ENCODE assay signal across 1 cellular context in the genomic region with DNA sequence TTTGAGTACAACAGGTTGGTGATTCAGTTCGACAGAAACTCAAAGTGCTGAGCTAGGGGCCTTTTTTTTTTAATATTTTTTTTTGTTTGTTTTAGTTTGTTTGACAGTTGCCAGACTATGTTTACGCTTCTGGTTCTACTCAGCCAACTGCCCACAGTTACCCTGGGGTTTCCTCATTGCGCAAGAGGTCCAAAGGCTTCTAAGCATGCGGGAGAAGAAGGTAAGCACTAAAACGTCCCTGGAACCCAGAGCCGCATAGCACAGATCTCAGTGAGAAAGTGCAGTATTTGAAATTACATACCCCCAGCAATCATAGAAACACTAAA.
A peak's percentile ranks its signal among the peaks of the same experiment; 100 is the strongest.
TF ChIP-seq lines count a peak whose summit lies in the region.

No MANE protein-coding gene starts in this region.

TF ChIP-seq in liver, 16 proteins besides CTCF, POLR2A, EP300 and RAD21 (continued from another document):
- TF ChIP-seq, protein P1, sequence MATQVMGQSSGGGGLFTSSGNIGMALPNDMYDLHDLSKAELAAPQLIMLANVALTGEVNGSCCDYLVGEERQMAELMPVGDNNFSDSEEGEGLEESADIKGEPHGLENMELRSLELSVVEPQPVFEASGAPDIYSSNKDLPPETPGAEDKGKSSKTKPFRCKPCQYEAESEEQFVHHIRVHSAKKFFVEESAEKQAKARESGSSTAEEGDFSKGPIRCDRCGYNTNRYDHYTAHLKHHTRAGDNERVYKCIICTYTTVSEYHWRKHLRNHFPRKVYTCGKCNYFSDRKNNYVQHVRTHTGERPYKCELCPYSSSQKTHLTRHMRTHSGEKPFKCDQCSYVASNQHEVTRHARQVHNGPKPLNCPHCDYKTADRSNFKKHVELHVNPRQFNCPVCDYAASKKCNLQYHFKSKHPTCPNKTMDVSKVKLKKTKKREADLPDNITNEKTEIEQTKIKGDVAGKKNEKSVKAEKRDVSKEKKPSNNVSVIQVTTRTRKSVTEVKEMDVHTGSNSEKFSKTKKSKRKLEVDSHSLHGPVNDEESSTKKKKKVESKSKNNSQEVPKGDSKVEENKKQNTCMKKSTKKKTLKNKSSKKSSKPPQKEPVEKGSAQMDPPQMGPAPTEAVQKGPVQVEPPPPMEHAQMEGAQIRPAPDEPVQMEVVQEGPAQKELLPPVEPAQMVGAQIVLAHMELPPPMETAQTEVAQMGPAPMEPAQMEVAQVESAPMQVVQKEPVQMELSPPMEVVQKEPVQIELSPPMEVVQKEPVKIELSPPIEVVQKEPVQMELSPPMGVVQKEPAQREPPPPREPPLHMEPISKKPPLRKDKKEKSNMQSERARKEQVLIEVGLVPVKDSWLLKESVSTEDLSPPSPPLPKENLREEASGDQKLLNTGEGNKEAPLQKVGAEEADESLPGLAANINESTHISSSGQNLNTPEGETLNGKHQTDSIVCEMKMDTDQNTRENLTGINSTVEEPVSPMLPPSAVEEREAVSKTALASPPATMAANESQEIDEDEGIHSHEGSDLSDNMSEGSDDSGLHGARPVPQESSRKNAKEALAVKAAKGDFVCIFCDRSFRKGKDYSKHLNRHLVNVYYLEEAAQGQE (IDR thresholded peaks at IDR 0.05), result peak; percentile 44
- TF ChIP-seq TAF1 (conservative IDR thresholded peaks at IDR 0.05), result peak; percentile 17
- TF ChIP-seq MAX (IDR thresholded peaks at IDR 0.05), result peak; percentile 69
- no peak for TF ChIP-seq NR2F2 (IDR thresholded peaks at IDR 0.05)
- peak; percentile 84 to 90 for TF ChIP-seq HNF4A (conservative IDR thresholded peaks at IDR 0.05)
- TF ChIP-seq EGR1 (IDR thresholded peaks at IDR 0.05; ENCODE audit: low read depth in 2 of 2), result peak in 1 of 2 donors; percentile 44
- TF ChIP-seq FOXA1 (IDR thresholded peaks at IDR 0.05), result peak; percentile 55
- peak; percentile 42 for TF ChIP-seq FOXA2 (IDR thresholded peaks at IDR 0.05)
